ENCODE assay signal across 17 cellular contexts in the genomic region with DNA sequence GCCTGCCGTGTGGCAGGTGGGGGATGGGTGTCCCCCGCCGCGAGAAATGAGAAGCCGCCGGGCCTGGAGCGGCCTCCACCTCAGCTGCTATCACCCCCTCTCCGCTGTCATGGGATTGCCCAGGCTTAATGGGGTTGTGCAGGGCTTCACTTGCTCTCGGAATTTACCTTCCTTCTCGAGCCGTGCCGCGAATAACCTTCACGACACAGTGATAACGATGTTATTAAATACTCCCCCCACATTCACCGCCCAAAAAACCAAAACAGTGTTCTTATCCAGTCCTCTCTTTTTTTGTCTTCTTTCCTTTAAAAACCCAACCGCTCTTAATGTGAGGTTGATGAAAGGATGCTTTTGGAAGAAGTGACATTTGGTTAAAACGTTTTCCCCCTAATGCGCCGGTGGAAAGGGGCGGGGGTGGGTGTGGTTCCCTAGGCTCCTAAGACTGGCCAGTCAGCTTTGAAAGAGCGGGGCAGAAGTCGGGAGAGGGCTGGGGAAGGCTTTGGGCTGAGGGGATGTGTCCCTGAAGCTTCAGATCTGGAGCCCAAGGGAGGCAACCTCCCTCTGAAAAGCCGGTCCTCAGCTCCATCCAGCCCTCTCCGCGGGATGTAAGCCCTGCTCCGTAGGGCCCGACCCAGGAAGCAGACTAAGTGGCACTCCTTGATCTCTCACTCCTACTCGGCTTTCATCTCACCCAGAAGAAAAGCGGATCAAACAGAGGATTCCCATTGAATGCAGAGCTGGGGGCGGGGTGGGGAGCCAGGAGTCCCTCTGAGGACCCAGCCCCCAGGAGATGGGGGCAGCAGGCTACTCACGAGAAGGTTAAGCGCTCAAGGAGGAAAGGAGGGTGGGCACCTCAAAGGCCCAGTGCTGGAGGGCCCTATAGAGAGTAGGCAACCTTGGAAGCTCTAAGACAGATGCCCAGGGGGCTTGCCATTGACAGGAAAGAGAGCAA. TPM values are rescaled to one million over a fixed set of nuclear protein-coding genes. Genes with fewer than 3 reads are reported as not detected.
DNase-seq lines count a peak whose midpoint lies in the region; TF ChIP-seq lines count a peak whose summit lies in the region.
"Had no signal": no experiment of that assay in that cellular context is flagged by ENCODE, and none has a peak within 500 bp of the region (broad histone marks: within the 10 kb centered on the region; RNA-seq: fewer than 3 reads in every experiment).

No MANE protein-coding gene starts in this region.

- TF ChIP-seq CTCF in glutamatergic neuron (IDR thresholded peaks at IDR 0.05; ENCODE audit: partially characterized antibody, unreplicated experiment) = no peak
- no peak for TF ChIP-seq CTCF in prostate gland (IDR thresholded peaks at IDR 0.05)
- no peak for TF ChIP-seq CTCF in GM13976 (IDR thresholded peaks at IDR 0.05; ENCODE audit: borderline replicate concordance, control extremely low read depth, extremely low read depth, insufficient read depth, missing control alignments)

- 30% methylated on average over 33 of the region's 33 CpGs for WGBS in prostate gland

- H3K4me3 ChIP-seq in HUES6 (ENCODE audit: low read depth, low read length) (peak overlapping the region; percentile 57; the same call in 1 of the 2 replicates), prostate gland (peak overlapping the region; percentile 18 to 34)
- H3K4me3 ChIP-seq: SK-N-MC, skin epidermis had no signal

- no peaks in the 10 kb centered on the region for H3K36me3 Mint-ChIP-seq in glutamatergic neuron (ENCODE audit: unreplicated experiment)

- H3K9me3 Mint-ChIP-seq in glutamatergic neuron (ENCODE audit: unreplicated experiment) = peaks cover 15% of the 10 kb centered on the region

- H3K27ac Mint-ChIP-seq in glutamatergic neuron (ENCODE audit: unreplicated experiment) = no peak overlapping the region

- TF ChIP-seq POLR2A in prostate gland (IDR thresholded peaks at IDR 0.05) = no peak

- H3K36me3 ChIP-seq in HUES6 (ENCODE audit: control insufficient read depth, insufficient read depth, low read length) (no peaks in the 10 kb centered on the region), prostate gland (no peaks in the 10 kb centered on the region)
- H3K36me3 ChIP-seq: thyroid gland, WERI-Rb-1 had no signal

- peaks cover 8% of the 10 kb centered on the region for H3K4me1 Mint-ChIP-seq in glutamatergic neuron (ENCODE audit: low read depth, unreplicated experiment)

- peak; percentile 60 for DNase-seq in DMS53 (lab: John Stamatoyannopoulos, UW)
- DNase-seq in DMS53 treated with DMSO at 0.1 percent for 48 hours (lab: John Stamatoyannopoulos, UW; ENCODE audit: unreplicated experiment) = no peak
- no peak for DNase-seq in glutamatergic neuron
- no peak for DNase-seq in prostate gland (ENCODE audit: low spot score)
- DNase-seq in SK-N-DZ (ENCODE audit: low spot score) = no peak
- no peak for DNase-seq in GM13976 (ENCODE audit: low spot score)
- no peak for DNase-seq in stimulated activated naive CD4-positive, alpha-beta T cell treated with Interleukin-2 at 50 U/mL for 16 hours (lab: John Stamatoyannopoulos, UW)
- DNase-seq: 8988T, activated T-cell treated with anti-CD3 and anti-CD28 coated beads for 4 hours, NCI-H1930, thyroid gland, WERI-Rb-1 had no signal

- H3K27me3 Mint-ChIP-seq in glutamatergic neuron (ENCODE audit: unreplicated experiment) = peaks cover 49% of the 10 kb centered on the region

- H3K4me1 ChIP-seq in HUES6 (ENCODE audit: control insufficient read depth, insufficient read depth, low read length) = peaks cover 57% of the 10 kb centered on the region
- peaks cover 3% of the 10 kb centered on the region for H3K4me1 ChIP-seq in prostate gland (replicated peaks)

- H3K27me3 ChIP-seq in HUES6 (ENCODE audit: control insufficient read depth, insufficient read depth, low read length) (peaks cover 100% of the 10 kb centered on the region), prostate gland (replicated peaks; ENCODE audit: insufficient read depth) (no peaks in the 10 kb centered on the region)

- H3K27ac ChIP-seq in HUES6 (ENCODE audit: low read depth, low read length) = peak overlapping the region; percentile 12; the same call in 1 of the 2 replicates
- H3K27ac ChIP-seq in prostate gland = peak overlapping the region; percentile 40 to 44
- H3K27ac ChIP-seq: KMS-11, SK-N-MC, skin epidermis, thyroid gland, WERI-Rb-1 had no signal

- no peaks in the 10 kb centered on the region for H3K9me3 ChIP-seq in HUES6 (ENCODE audit: control insufficient read depth, insufficient read depth, low read depth, low read length)
- no peaks in the 10 kb centered on the region for H3K9me3 ChIP-seq in prostate gland
- H3K9me3 ChIP-seq: thyroid gland had no signal

- H3K4me3 Mint-ChIP-seq in glutamatergic neuron (ENCODE audit: unreplicated experiment) = peak overlapping the region; percentile 87

- intact Hi-C loops in prostate gland (cut with DNase I) = loop anchor here (5.0 to 10.0 kb wide), 2 partner anchors 155 to 687 kb away; no protein-coding TSS in a partner anchor

- peak overlapping the region; percentile 91 for H3K9ac ChIP-seq in HUES6 (ENCODE audit: low read length)
- H3K9ac ChIP-seq: KMS-11 had no signal

- in situ Hi-C loops in GM13976 (cut with MboI; ENCODE audit: low sequenced_read_pairs, unreplicated experiment) = loop anchor here (10.0 kb wide), 1 partner anchor 45 kb away; no protein-coding TSS in a partner anchor

RNA-seq across cellular contexts. Expression of a gene that starts 2.5 kb away (rescaled TPM):
- total RNA-seq in glutamatergic neuron (ENCODE audit: unreplicated experiment) (7.1 TPM), prostate gland (1 to 10 TPM; 5.1 to 5.9 TPM)
- polyA plus RNA-seq in SK-N-DZ (2014; cell fraction: cytosol; rRNA removed) = not detected in 2 replicates
- not detected in 2 replicates for polyA plus RNA-seq in SK-N-DZ (2014; cell fraction: nucleus; rRNA removed)
- total RNA-seq: lung microvascular endothelial cell, thyroid gland had no signal

RNA-seq across cellular contexts. Expression of a gene that starts 40.2 kb away (rescaled TPM):
- total RNA-seq in glutamatergic neuron (ENCODE audit: unreplicated experiment) (not detected), prostate gland (10 to 100 TPM; 19.1 to 50.4 TPM)
- polyA plus RNA-seq in SK-N-DZ (2014; cell fraction: cytosol; rRNA removed) = not detected in 2 replicates
- polyA plus RNA-seq in SK-N-DZ (2014; cell fraction: nucleus; rRNA removed) = not detected in 2 replicates
- total RNA-seq: lung microvascular endothelial cell, thyroid gland had no signal

RNA-seq across cellular contexts. Expression of a gene that starts 55.0 kb away (rescaled TPM):
- total RNA-seq in glutamatergic neuron (ENCODE audit: unreplicated experiment) (not detected), prostate gland (1 to 10 TPM; 8.5 to 9.8 TPM)
- polyA plus RNA-seq in SK-N-DZ (2014; cell fraction: cytosol; rRNA removed) = not detected in 2 replicates
- polyA plus RNA-seq in SK-N-DZ (2014; cell fraction: nucleus; rRNA removed) = not detected in 2 replicates
- total RNA-seq: lung microvascular endothelial cell, thyroid gland had no signal

Comparison
In these comparisons a context has a peak if more than half of its experiments do, and no peak if none do; other contexts are left out.
1. RNA of a gene that starts 40.2 kb away (total RNA-seq): 19.1 to 50.4 TPM in prostate gland; not detected in glutamatergic neuron (single experiment); every median in the first group is over 10 times any median in the second.